8 cellular contexts compared by ENCODE assay signal in the genomic region with DNA sequence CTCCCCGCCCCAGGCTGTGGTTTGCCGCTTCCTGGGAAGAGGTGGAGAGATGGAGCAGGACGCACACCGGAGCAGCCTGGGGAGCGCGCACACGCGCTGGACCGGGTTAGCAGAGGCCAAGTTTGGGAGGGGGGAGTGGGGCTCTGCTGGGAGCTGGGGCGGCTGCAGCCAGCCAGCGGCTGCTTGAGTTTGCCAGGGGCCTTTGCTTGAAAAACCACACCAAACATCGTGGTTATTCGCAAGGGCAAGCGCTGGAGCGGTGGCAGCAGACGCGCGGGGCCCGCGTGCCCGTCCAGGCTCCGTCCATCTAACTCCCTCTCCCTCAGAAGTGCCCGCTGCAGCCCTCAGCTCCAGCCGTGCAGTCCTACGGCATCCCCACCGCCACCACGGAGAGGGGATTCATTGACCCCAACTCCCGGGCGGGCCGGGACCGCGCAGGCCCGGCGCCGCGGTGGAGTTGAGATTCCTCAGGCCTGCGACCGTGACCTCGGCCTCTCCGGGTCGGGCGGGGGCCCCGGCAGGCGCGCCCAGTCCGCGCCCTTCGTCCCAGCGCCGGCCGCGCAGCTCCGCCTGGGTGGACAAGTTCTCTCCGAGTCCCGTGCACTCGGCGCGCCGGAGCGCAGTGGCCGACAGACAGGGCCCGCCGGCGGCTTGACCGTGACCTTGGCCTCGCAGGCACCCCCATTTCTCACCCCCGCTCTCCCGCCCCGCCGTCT. TPM values are rescaled to one million over a fixed set of nuclear protein-coding genes. Genes with fewer than 3 reads are reported as not detected.
DNase-seq lines count a peak whose midpoint lies in the region; ATAC-seq and TF ChIP-seq lines count a peak whose summit lies in the region.

No MANE protein-coding gene starts in this region.

- TF ChIP-seq EP300 in SK-N-SH (IDR thresholded peaks at IDR 0.05; ENCODE audit: borderline replicate concordance in 1 of 2, low read depth in 1 of 2, low read length in 1 of 2), result no peak

- no peak overlapping the region for H2AFZ ChIP-seq in SK-N-SH (ENCODE audit: low read depth)

- 64% methylated on average over 26 of the region's 70 CpGs for WGBS in SK-N-SH (ENCODE audit: low lambda C conversion rate)

- H3K4me1 Mint-ChIP-seq in naive thymus-derived CD4-positive, alpha-beta T cell, result peaks cover 28 to 49% (median 44%) of the 10 kb centered on the region in 7 donors

- H3K36me3 ChIP-seq in SK-N-SH (replicated peaks in 1 of 2; ENCODE audit: control insufficient read depth in 1 of 2, insufficient read depth in 2 of 2, low read length in 1 of 2), result peaks cover 14 to 15% of the 10 kb centered on the region in 2 experiments
- H3K36me3 ChIP-seq in naive thymus-derived CD4-positive, alpha-beta T cell (ENCODE audit: control insufficient read depth in 2 of 3, insufficient read depth in 3 of 3, low read length in 3 of 3), result peaks cover 0 to 12% (median 3%) of the 10 kb centered on the region in 3 experiments

- H3K27ac Mint-ChIP-seq in naive thymus-derived CD4-positive, alpha-beta T cell, result peak overlapping the region in 1 of 9 donors; percentile 52

- H3K79me2 ChIP-seq in SK-N-SH (ENCODE audit: insufficient read depth), result peaks cover 72% of the 10 kb centered on the region

- H3K9me2 ChIP-seq in SK-N-SH, result no peaks in the 10 kb centered on the region

- H3K27me3 ChIP-seq in SK-N-SH (ENCODE audit: insufficient read depth), result no peaks in the 10 kb centered on the region
- no peaks in the 10 kb centered on the region for H3K27me3 ChIP-seq in naive thymus-derived CD4-positive, alpha-beta T cell (ENCODE audit: control insufficient read depth in 2 of 2, insufficient read depth in 2 of 2, low read length in 2 of 2)

- peaks cover 0 to 30% (median 20%) of the 10 kb centered on the region in 5 donors for H3K36me3 Mint-ChIP-seq in naive thymus-derived CD4-positive, alpha-beta T cell

- peak overlapping the region; percentile 55 for H3K4me3 ChIP-seq in AG09309 (ENCODE audit: control insufficient read depth, low read depth, low read length)
- peak overlapping the region; percentile 30 to 48; a peak in 3 of 4 replicates for H3K4me3 ChIP-seq in SK-N-SH (ENCODE audit: low read depth in 2 of 2, low read length in 1 of 2)
- peak overlapping the region; percentile 38 for H3K4me3 ChIP-seq in fibroblast of pulmonary artery (replicated peaks; ENCODE audit: low read depth, low read length)
- H3K4me3 ChIP-seq in naive thymus-derived CD4-positive, alpha-beta T cell (ENCODE audit: low read length), result no peak overlapping the region

- peak overlapping the region; percentile 37; the same call in 1 of the 2 replicates for H3K9ac ChIP-seq in SK-N-SH

- peak overlapping the region in 1 of 2 experiments; percentile 89; a peak in 2 of 4 replicates for H3K27ac ChIP-seq in SK-N-SH (ENCODE audit: low read depth in 2 of 2, low read length in 1 of 2)
- H3K27ac ChIP-seq in naive thymus-derived CD4-positive, alpha-beta T cell (ENCODE audit: low read depth, low read length), result no peak overlapping the region

- peaks cover 11% of the 10 kb centered on the region for H4K20me1 ChIP-seq in SK-N-SH (ENCODE audit: insufficient read depth)

- CTCF ChIA-PET in SK-N-SH (lab: Yijun Ruan, JAX), result interaction anchor here (0.7 kb wide), 1 partner anchor 606 kb away, joined by 4 read pairs; no protein-coding TSS in a partner anchor
- CTCF ChIA-PET in naive thymus-derived CD4-positive, alpha-beta T cell (lab: Charles Lee), result no interaction called here

- H3K9me3 Mint-ChIP-seq in naive thymus-derived CD4-positive, alpha-beta T cell, result no peaks in the 10 kb centered on the region

- DNase-seq in AG09309 (ENCODE audit: low read depth) (no peak), SK-N-SH (peak; percentile 61), fibroblast of pulmonary artery (ENCODE audit: low read depth) (no peak), GDM1 (lab: John Stamatoyannopoulos, UW) (no peak), NCI-H146 treated with DMSO at 0.1 percent for 48 hours (lab: John Stamatoyannopoulos, UW; ENCODE audit: unreplicated experiment) (no peak), NCI-H69 (lab: John Stamatoyannopoulos, UW) (no peak), DMS153 (lab: John Stamatoyannopoulos, UW) (no peak)
- DNase-seq in naive thymus-derived CD4-positive, alpha-beta T cell, result no peak

- intact Hi-C loops in naive thymus-derived CD4-positive, alpha-beta T cell (cut with micrococcal nuclease), result no loop called here

- POLR2A ChIA-PET in SK-N-SH (lab: Yijun Ruan, JAX), result no interaction called here
- POLR2A ChIA-PET in naive thymus-derived CD4-positive, alpha-beta T cell (lab: Charles Lee), result interaction anchor here (1.5 to 3.2 kb wide), 2 partner anchors 12 to 42 kb away, joined by 3 to 12 read pairs; no protein-coding TSS in a partner anchor

- H3K4me1 ChIP-seq in SK-N-SH (ENCODE audit: control insufficient read depth in 1 of 2, insufficient read depth in 2 of 2, low read depth in 1 of 2, low read length in 1 of 2), result peaks cover 29 to 66% of the 10 kb centered on the region in 2 experiments
- peaks cover 11 to 14% of the 10 kb centered on the region in 2 donors for H3K4me1 ChIP-seq in naive thymus-derived CD4-positive, alpha-beta T cell (ENCODE audit: control insufficient read depth in 2 of 2, insufficient read depth in 2 of 2, low read length in 2 of 2)

- no peak for TF ChIP-seq RAD21 in SK-N-SH (IDR thresholded peaks at IDR 0.05; ENCODE audit: low read length)

- H3K27me3 Mint-ChIP-seq in naive thymus-derived CD4-positive, alpha-beta T cell, result peaks cover 0 to 40% (median 0%) of the 10 kb centered on the region in 5 donors

- peak overlapping the region; percentile 83 for H3K4me2 ChIP-seq in SK-N-SH

- no peaks in the 10 kb centered on the region for H3F3A ChIP-seq in SK-N-SH (replicated peaks; ENCODE audit: insufficient read depth)

- ATAC-seq in naive thymus-derived CD4-positive, alpha-beta T cell, result no peak

- TF ChIP-seq CTCF in AG09309 (IDR thresholded peaks at IDR 0.05; ENCODE audit: control insufficient read depth, insufficient read depth, low read depth, low read length, missing control alignments) (no peak), SK-N-SH (IDR thresholded peaks at IDR 0.05) (no peak), fibroblast of pulmonary artery (IDR thresholded peaks at IDR 0.05; ENCODE audit: low read length, missing control alignments) (no peak)

- H3K4me3 Mint-ChIP-seq in naive thymus-derived CD4-positive, alpha-beta T cell, result peak overlapping the region in 8 of 10 donors; percentile 55 to 91 (median 68)

- H3K9me3 ChIP-seq in SK-N-SH, result no peaks in the 10 kb centered on the region
- no peaks in the 10 kb centered on the region for H3K9me3 ChIP-seq in naive thymus-derived CD4-positive, alpha-beta T cell (ENCODE audit: control insufficient read depth in 2 of 3, low read length in 3 of 3)

TF ChIP-seq in SK-N-SH, 30 proteins besides CTCF, POLR2A, EP300 and RAD21 (continues in another document):
- no peak for TF ChIP-seq IRF3 (IDR thresholded peaks at IDR 0.05; ENCODE audit: low read depth, low read length)
- no peak for TF ChIP-seq JUND (IDR thresholded peaks at IDR 0.05)
- TF ChIP-seq RFX5 (IDR thresholded peaks at IDR 0.05; ENCODE audit: low read length), result no peak
- TF ChIP-seq RXRA (IDR thresholded peaks at IDR 0.05; ENCODE audit: borderline replicate concordance, low read depth), result no peak
- no peak for TF ChIP-seq YY1 (IDR thresholded peaks at IDR 0.05; ENCODE audit: low read depth)
- TF ChIP-seq FOXM1 (IDR thresholded peaks at IDR 0.05; ENCODE audit: low read depth), result no peak
- TF ChIP-seq ELF1 (IDR thresholded peaks at IDR 0.05), result no peak
- TF ChIP-seq SIN3A (IDR thresholded peaks at IDR 0.05; ENCODE audit: borderline replicate concordance, low read depth, low read length), result no peak
- TF ChIP-seq MXI1 (IDR thresholded peaks at IDR 0.05; ENCODE audit: low read depth, low read length), result no peak
- TF ChIP-seq, protein P1, sequence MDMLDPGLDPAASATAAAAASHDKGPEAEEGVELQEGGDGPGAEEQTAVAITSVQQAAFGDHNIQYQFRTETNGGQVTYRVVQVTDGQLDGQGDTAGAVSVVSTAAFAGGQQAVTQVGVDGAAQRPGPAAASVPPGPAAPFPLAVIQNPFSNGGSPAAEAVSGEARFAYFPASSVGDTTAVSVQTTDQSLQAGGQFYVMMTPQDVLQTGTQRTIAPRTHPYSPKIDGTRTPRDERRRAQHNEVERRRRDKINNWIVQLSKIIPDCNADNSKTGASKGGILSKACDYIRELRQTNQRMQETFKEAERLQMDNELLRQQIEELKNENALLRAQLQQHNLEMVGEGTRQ (IDR thresholded peaks at IDR 0.05; ENCODE audit: borderline replicate concordance, low read depth, low read length), result no peak

RNA-seq across cellular contexts. Expression of gene PTGR3, which starts 4.5 kb away (rescaled TPM):
- 20.7 and 27.1 TPM in 2 replicates for polyA plus RNA-seq in SK-N-SH (2012; rRNA removed)
- polyA plus RNA-seq in SK-N-SH (2012; cell fraction: cytosol; rRNA removed), result 21.0 and 23.2 TPM in 2 replicates
- 39.3 and 40.7 TPM in 2 replicates for polyA plus RNA-seq in SK-N-SH (2012; cell fraction: nucleus; rRNA removed)
- 10 to 100 TPM; 25.1 to 59.1 (median 31.7) TPM for total RNA-seq in naive thymus-derived CD4-positive, alpha-beta T cell
- polyA plus RNA-seq in naive thymus-derived CD4-positive, alpha-beta T cell, result 10 to 100 TPM; 17.0 to 25.5 TPM

RNA-seq across cellular contexts. Expression of gene TSHZ1, which starts 6.2 kb away (rescaled TPM):
- polyA plus RNA-seq in SK-N-SH (2012; rRNA removed), result 2.6 and 2.8 TPM in 2 replicates
- 2.5 and 3.0 TPM in 2 replicates for polyA plus RNA-seq in SK-N-SH (2012; cell fraction: cytosol; rRNA removed)
- 3.4 and 3.5 TPM in 2 replicates for polyA plus RNA-seq in SK-N-SH (2012; cell fraction: nucleus; rRNA removed)
- 10 to 100 TPM; 17.9 to 33.5 (median 25.7) TPM for total RNA-seq in naive thymus-derived CD4-positive, alpha-beta T cell
- 1 to 10 TPM; 4.5 to 6.6 TPM for polyA plus RNA-seq in naive thymus-derived CD4-positive, alpha-beta T cell
